26 cellular contexts compared by ENCODE assay signal in genomic region chr6:109062216-109062615, GRCh38. TPM values are rescaled to one million over a fixed set of nuclear protein-coding genes. Genes with fewer than 3 reads are reported as not detected.
DNase-seq lines count a peak whose midpoint lies in the region; ATAC-seq and TF ChIP-seq lines count a peak whose summit lies in the region.
"Had no signal": no experiment of that assay in that cellular context is flagged by ENCODE, and none has a peak within 500 bp of the region (broad histone marks: within the 10 kb centered on the region; RNA-seq: fewer than 3 reads in every experiment).

No MANE protein-coding gene starts in this region.

- H3K9me3 ChIP-seq in stomach: no peaks in the 10 kb centered on the region
- H3K9me3 ChIP-seq: BLaER1, SJCRH30 had no signal

- TF ChIP-seq CTCF in stomach (IDR thresholded peaks at IDR 0.05): no peak

- H3K4me1 ChIP-seq in stomach: peaks cover 20 to 68% (median 35%) of the 10 kb centered on the region in 4 donors
- H3K4me1 ChIP-seq: SJCRH30 had no signal

- H3K27ac ChIP-seq in stomach: peak overlapping the region; percentile 1 to 66 (median 51)
- H3K27ac ChIP-seq: BLaER1, SJCRH30 had no signal

- no peak overlapping the region for H3K27ac Mint-ChIP-seq in activated T-helper 17 cell treated with anti-CD3 and anti-CD28 coated beads, Interleukin-2, amount 50 U/mL, for 72 hours
- peak overlapping the region in 5 of 6 donors; percentile 31 to 58 (median 33) for H3K27ac Mint-ChIP-seq in immature natural killer cell

- TF ChIP-seq POLR2A in stomach (IDR thresholded peaks at IDR 0.05): no peak

- H3K36me3 ChIP-seq in stomach: no peaks in the 10 kb centered on the region
- H3K36me3 ChIP-seq: BLaER1, SJCRH30 had no signal

- intact Hi-C loops in left ventricle myocardium superior (cut with micrococcal nuclease): loop anchor here (10.0 kb wide), 1 partner anchor 57 kb away; no protein-coding TSS in a partner anchor
- intact Hi-C loops in Right ventricle myocardium inferior (cut with DNase I): no loop called here
- intact Hi-C loops in stomach (cut with DNase I; ENCODE audit: low total_unique reads): loop anchor here (10.0 kb wide), 1 partner anchor 57 kb away; no protein-coding TSS in a partner anchor

- H3K9me3 Mint-ChIP-seq in activated T-helper 17 cell treated with anti-CD3 and anti-CD28 coated beads, Interleukin-2, amount 50 U/mL, for 72 hours: no peaks in the 10 kb centered on the region
- no peaks in the 10 kb centered on the region for H3K9me3 Mint-ChIP-seq in immature natural killer cell
- H3K9me3 Mint-ChIP-seq: CD4-positive, alpha-beta T cell had no signal

- H3K4me3 Mint-ChIP-seq in activated T-helper 17 cell treated with anti-CD3 and anti-CD28 coated beads, Interleukin-2, amount 50 U/mL, for 72 hours: peak overlapping the region; percentile 62
- no peak overlapping the region for H3K4me3 Mint-ChIP-seq in immature natural killer cell
- H3K4me3 Mint-ChIP-seq: CD4-positive, alpha-beta T cell had no signal

- H3K27me3 ChIP-seq in stomach: no peaks in the 10 kb centered on the region
- H3K27me3 ChIP-seq: BLaER1, SJCRH30 had no signal

- 73 to 91% (median 85%) methylated on average over 5 of the region's 5 CpGs for WGBS in stomach, 5 donors

- ATAC-seq in left ventricle myocardium superior (peak; percentile 37), Right ventricle myocardium inferior (no peak), HG03354 (IDR thresholded peaks at IDR 0.05; ENCODE audit: poor library complexity, severe bottlenecking, unreplicated experiment) (no peak), GM18858 (IDR thresholded peaks at IDR 0.05; ENCODE audit: unreplicated experiment) (no peak)
- no peak for ATAC-seq in activated T-helper 17 cell treated with anti-CD3 and anti-CD28 coated beads, Interleukin-2, amount 50 U/mL, for 72 hours (replicated peaks)
- ATAC-seq: HepG2, PC-3, SK-N-SH treated with all-trans-retinoic acid at 6 μM for 48 hours had no signal

- DNase-seq in left ventricle myocardium superior: no peak
- no peak for DNase-seq in Right ventricle myocardium inferior (ENCODE audit: missing footprints)
- DNase-seq in immature natural killer cell: no peak
- no peak for DNase-seq in stomach
- DNase-seq in NCI-H2171 (lab: John Stamatoyannopoulos, UW): no peak
- DNase-seq: CD4-positive, alpha-beta T cell; DMS 273 treated with DMSO at 0.1 percent for 48 hours; DMS79; Karpas-422; NCI-H1092 treated with DMSO at 0.1 percent for 48 hours; NCI-H1436; NCI-H187; NCI-H2081 treated with DMSO at 0.1 percent for 48 hours; NCI-H2171 treated with DMSO at 0.1 percent for 48 hours; NCI-H446 treated with DMSO at 0.1 percent for 48 hours; NCI-H526; NCI-H82; NK-92 treated with Interleukin-12 subunit alpha and Interleukin-12 subunit beta, amount 100 ng/mL, for 24 hours; PC-3; SJCRH30 had no signal

- H3K36me3 Mint-ChIP-seq in activated T-helper 17 cell treated with anti-CD3 and anti-CD28 coated beads, Interleukin-2, amount 50 U/mL, for 72 hours (ENCODE audit: low read depth): no peaks in the 10 kb centered on the region
- H3K36me3 Mint-ChIP-seq in immature natural killer cell: peaks cover 0 to 4% (median 0%) of the 10 kb centered on the region in 3 donors

- H3K4me1 Mint-ChIP-seq in activated T-helper 17 cell treated with anti-CD3 and anti-CD28 coated beads, Interleukin-2, amount 50 U/mL, for 72 hours: peaks cover 37% of the 10 kb centered on the region
- H3K4me1 Mint-ChIP-seq in immature natural killer cell: peaks cover 45 to 50% of the 10 kb centered on the region in 2 donors

- TF ChIP-seq EP300 in stomach (IDR thresholded peaks at IDR 0.05): no peak

- no peak overlapping the region for H3K4me3 ChIP-seq in stomach
- H3K4me3 ChIP-seq: BLaER1, SJCRH30 had no signal

- H3K27me3 Mint-ChIP-seq in activated T-helper 17 cell treated with anti-CD3 and anti-CD28 coated beads, Interleukin-2, amount 50 U/mL, for 72 hours: no peaks in the 10 kb centered on the region
- H3K27me3 Mint-ChIP-seq in immature natural killer cell (ENCODE audit: low read depth in 3 of 3): no peaks in the 10 kb centered on the region
- H3K27me3 Mint-ChIP-seq: CD4-positive, alpha-beta T cell had no signal

RNA-seq across cellular contexts. Expression of gene SESN1, which starts 32.4 kb away (rescaled TPM):
- total RNA-seq in left ventricle myocardium superior (70.0 TPM), Right ventricle myocardium inferior (60.2 TPM), stomach (100 to 1,000 TPM in 2 of 5 donors, 10 to 100 TPM in 3; 11.0 to 201 (median 40.2) TPM)
- total RNA-seq in activated T-helper 17 cell treated with anti-CD3 and anti-CD28 coated beads, Interleukin-2, amount 50 U/mL, for 72 hours: 10 to 100 TPM in 1 of 2 donors, 1 to 10 TPM in 1; 9.8 to 23.0 TPM
- polyA plus RNA-seq in immature natural killer cell (10 to 100 TPM; 14.9 to 26.4 (median 20.9) TPM), stomach (10 to 100 TPM; 20.7 to 38.5 (median 28.1) TPM)

RNA-seq across cellular contexts. Expression of gene CEP57L1, which starts 33.1 kb away (rescaled TPM):
- total RNA-seq in left ventricle myocardium superior (7.3 TPM), Right ventricle myocardium inferior (7.7 TPM), stomach (10 to 100 TPM in 4 of 5 donors, not detected in 1; 13.8 to 63.6 (median 29.4) TPM)
- total RNA-seq in activated T-helper 17 cell treated with anti-CD3 and anti-CD28 coated beads, Interleukin-2, amount 50 U/mL, for 72 hours: 10 to 100 TPM; 20.9 to 21.8 TPM
- polyA plus RNA-seq in immature natural killer cell (1 to 10 TPM; 2.9 to 7.5 (median 6.9) TPM), stomach (10 to 100 TPM in 1 of 3 donors, 1 to 10 TPM in 2; 4.5 to 10.3 (median 6.1) TPM)
